ENCODE assay signal across 24 cellular contexts in the genomic region with DNA sequence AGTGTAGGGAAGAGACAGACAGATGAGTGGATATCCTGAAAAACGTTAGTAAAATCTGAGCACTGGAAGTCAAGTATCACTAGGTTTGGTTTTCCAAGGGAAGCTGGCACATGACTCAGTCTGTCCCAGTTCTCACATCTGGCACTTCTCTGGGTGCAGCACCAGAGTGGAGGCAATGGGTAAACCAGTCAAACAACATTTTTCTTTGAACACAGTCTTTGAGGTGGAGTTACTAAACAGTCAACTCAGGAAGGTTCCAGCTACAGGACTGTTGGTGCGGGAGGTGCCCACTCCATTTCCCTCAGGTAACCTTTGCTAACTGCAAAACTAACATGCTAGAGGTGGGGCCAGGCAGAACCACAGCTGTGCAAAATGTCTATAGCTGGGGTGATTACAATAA.
DNase-seq lines count a peak whose midpoint lies in the region; ATAC-seq, FAIRE-seq and TF ChIP-seq lines count a peak whose summit lies in the region.
"Had no signal": no experiment of that assay in that cellular context is flagged by ENCODE, and none has a peak within 500 bp of the region (broad histone marks: within the 10 kb centered on the region; RNA-seq: fewer than 3 reads in every experiment).

No MANE protein-coding gene starts in this region.

- no peaks in the 10 kb centered on the region for H3K79me2 ChIP-seq in astrocyte (ENCODE audit: insufficient read depth, low read length)

- H3K4me3 Mint-ChIP-seq in astrocyte (ENCODE audit: unreplicated experiment), result no peak overlapping the region
- H3K4me3 Mint-ChIP-seq: activated T-cell treated with anti-CD3 and anti-CD28 coated beads, Interleukin-2, amount 50 U/mL, for 72 hours; CD4-positive, alpha-beta T cell had no signal

- peaks cover 3% of the 10 kb centered on the region for H3K9me3 Mint-ChIP-seq in astrocyte (ENCODE audit: unreplicated experiment)
- H3K9me3 Mint-ChIP-seq: activated naive CD4-positive, alpha-beta T cell treated with anti-CD3 and anti-CD28 coated beads, Interleukin-2, amount 50 U/mL, for 72 hours; CD4-positive, alpha-beta T cell had no signal

- ATAC-seq in GM21360 (IDR thresholded peaks at IDR 0.05; ENCODE audit: unreplicated experiment), result no peak
- ATAC-seq: activated naive CD4-positive, alpha-beta T cell treated with anti-CD3 and anti-CD28 coated beads, Interleukin-2, amount 50 U/mL, for 72 hours; activated T-cell treated with anti-CD3 and anti-CD28 coated beads, Interleukin-2, amount 50 U/mL, for 72 hours; K562 had no signal

- H3K27me3 ChIP-seq in astrocyte (ENCODE audit: insufficient read depth, low read length) (no peaks in the 10 kb centered on the region), small intestine (ENCODE audit: control insufficient read depth in 2 of 2, insufficient read depth in 2 of 2, low read length in 2 of 2) (no peaks in the 10 kb centered on the region)
- H3K27me3 ChIP-seq: right atrium auricular region had no signal

- TF ChIP-seq CTCF in astrocyte (IDR thresholded peaks at IDR 0.05; ENCODE audit: insufficient read depth, low read depth, low read length), result no peak

- H3K36me3 ChIP-seq in astrocyte (ENCODE audit: insufficient read depth, low read length) (peaks cover 16% of the 10 kb centered on the region), small intestine (ENCODE audit: control insufficient read depth in 2 of 2, insufficient read depth in 2 of 2, low read length in 2 of 2) (no peaks in the 10 kb centered on the region)
- H3K36me3 ChIP-seq: right atrium auricular region had no signal

- H3K9me3 ChIP-seq in astrocyte (ENCODE audit: insufficient read depth, low read depth, low read length) (no peaks in the 10 kb centered on the region), small intestine (ENCODE audit: control insufficient read depth, low read depth) (no peaks in the 10 kb centered on the region)
- H3K9me3 ChIP-seq: right atrium auricular region had no signal

- TF ChIP-seq RAD21 in Ishikawa (IDR thresholded peaks at IDR 0.05; ENCODE audit: low read depth), result peak; percentile 26; the same call in 1 of the 2 replicates

- H3K27me3 Mint-ChIP-seq in astrocyte (ENCODE audit: low read depth, unreplicated experiment), result no peaks in the 10 kb centered on the region
- H3K27me3 Mint-ChIP-seq: CD4-positive, alpha-beta T cell had no signal

- H3K4me1 ChIP-seq in astrocyte (ENCODE audit: insufficient read depth, low read length) (no peaks in the 10 kb centered on the region), small intestine (ENCODE audit: control insufficient read depth in 2 of 2, insufficient read depth in 1 of 2, low read depth in 1 of 2, low read length in 1 of 2) (no peaks in the 10 kb centered on the region)
- H3K4me1 ChIP-seq: right atrium auricular region had no signal

- H3K4me2 ChIP-seq in astrocyte (ENCODE audit: low read length), result no peak overlapping the region

- peak overlapping the region; percentile 47 for H3K27ac Mint-ChIP-seq in astrocyte (ENCODE audit: unreplicated experiment)
- H3K27ac Mint-ChIP-seq: activated naive CD4-positive, alpha-beta T cell treated with anti-CD3 and anti-CD28 coated beads, Interleukin-2, amount 50 U/mL, for 72 hours; activated T-cell treated with anti-CD3 and anti-CD28 coated beads, Interleukin-2, amount 50 U/mL, for 72 hours; CD4-positive, alpha-beta T cell had no signal

- FAIRE-seq in astrocyte (lab: Jason Lieb, UNC) (no peak), small intestine (lab: Jason Lieb, UNC) (no peak)
- FAIRE-seq: colon, endometrium, GM12891, K562 had no signal

- H3K27ac ChIP-seq in astrocyte (ENCODE audit: low read depth, low read length) (no peak overlapping the region), small intestine (ENCODE audit: low read depth in 1 of 2, low read length in 1 of 2) (no peak overlapping the region)
- H3K27ac ChIP-seq: HL-60, right atrium auricular region had no signal

- no peak overlapping the region for H2AFZ ChIP-seq in astrocyte (ENCODE audit: low read depth, low read length)

- DNase-seq in astrocyte (ENCODE audit: low read depth), result no peak
- peak; percentile 66 for DNase-seq in islet precursor cell
- DNase-seq in small intestine, result peak; percentile 3
- DNase-seq in activated CD4-positive, alpha-beta T cell treated with anti-CD3 and anti-CD28 coated beads for 1 hour, result no peak
- DNase-seq in hepatic stellate cell (ENCODE audit: low spot score), result no peak
- DNase-seq in AML-193 (lab: John Stamatoyannopoulos, UW), result no peak
- DNase-seq: activated CD8-positive, alpha-beta memory T cell treated with anti-CD3 and anti-CD28 coated beads for 24 hours; activated T-cell treated with anti-CD3 and anti-CD28 coated beads, Interleukin-2, amount 50 U/mL, for 72 hours; CD4-positive, alpha-beta T cell; DMS153; foreskin melanocyte; NCI-H1092; NCI-H2081; NCI-H69; T-helper 2 cell had no signal

- H3K36me3 Mint-ChIP-seq in astrocyte (ENCODE audit: low read depth, unreplicated experiment), result peaks cover 28% of the 10 kb centered on the region
- H3K36me3 Mint-ChIP-seq: activated naive CD4-positive, alpha-beta T cell treated with anti-CD3 and anti-CD28 coated beads, Interleukin-2, amount 50 U/mL, for 72 hours had no signal

- TF ChIP-seq EP300 in Ishikawa (IDR thresholded peaks at IDR 0.05; ENCODE audit: borderline replicate concordance), result peak; percentile 69; the same call in 1 of the 2 replicates

- WGBS in small intestine, 3 donors, result 21 to 46% (median 21%) methylated on average over 2 of the region's 2 CpGs

- H3K9ac ChIP-seq in astrocyte (ENCODE audit: low read length), result no peak overlapping the region

- H3K4me3 ChIP-seq in astrocyte (ENCODE audit: insufficient read depth, low read depth, low read length) (no peak overlapping the region), small intestine (ENCODE audit: low read depth in 1 of 2, low read length in 2 of 2) (no peak overlapping the region)
- H3K4me3 ChIP-seq: K562, right atrium auricular region had no signal

- peaks cover 30% of the 10 kb centered on the region for H3K4me1 Mint-ChIP-seq in astrocyte (ENCODE audit: low read depth, unreplicated experiment)

- H4K20me1 ChIP-seq in astrocyte (ENCODE audit: insufficient read depth, low read length), result no peaks in the 10 kb centered on the region

TF ChIP-seq in Ishikawa, 13 proteins besides CTCF, POLR2A, EP300 and RAD21:
- no peak for TF ChIP-seq TAF1 (IDR thresholded peaks at IDR 0.05; ENCODE audit: low read depth)
- TF ChIP-seq EGR1 (IDR thresholded peaks at IDR 0.05), result no peak
- TF ChIP-seq, protein P1, sequence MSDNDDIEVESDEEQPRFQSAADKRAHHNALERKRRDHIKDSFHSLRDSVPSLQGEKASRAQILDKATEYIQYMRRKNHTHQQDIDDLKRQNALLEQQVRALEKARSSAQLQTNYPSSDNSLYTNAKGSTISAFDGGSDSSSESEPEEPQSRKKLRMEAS (IDR thresholded peaks at IDR 0.05), result peak; percentile 74
- TF ChIP-seq ZBTB7A (IDR thresholded peaks at IDR 0.05; ENCODE audit: low read depth), result no peak
- peak; percentile 72 for TF ChIP-seq TEAD4 (IDR thresholded peaks at IDR 0.05)
- no peak for TF ChIP-seq YY1 (IDR thresholded peaks at IDR 0.05; ENCODE audit: low read depth)
- 0 out of 2 replicates have a peak, but pooled peaks have one; percentile 61 for TF ChIP-seq NFIC (IDR thresholded peaks at IDR 0.05)
- TF ChIP-seq FOXM1 (IDR thresholded peaks at IDR 0.05; ENCODE audit: borderline replicate concordance, low read depth), result peak; percentile 67; the same call in 1 of the 2 replicates
- no peak for TF ChIP-seq CREB1 (IDR thresholded peaks at IDR 0.05; ENCODE audit: low read depth)
- peak; percentile 84 for TF ChIP-seq TCF12 (IDR thresholded peaks at IDR 0.05; ENCODE audit: low read depth)
- TF ChIP-seq, protein P2, sequence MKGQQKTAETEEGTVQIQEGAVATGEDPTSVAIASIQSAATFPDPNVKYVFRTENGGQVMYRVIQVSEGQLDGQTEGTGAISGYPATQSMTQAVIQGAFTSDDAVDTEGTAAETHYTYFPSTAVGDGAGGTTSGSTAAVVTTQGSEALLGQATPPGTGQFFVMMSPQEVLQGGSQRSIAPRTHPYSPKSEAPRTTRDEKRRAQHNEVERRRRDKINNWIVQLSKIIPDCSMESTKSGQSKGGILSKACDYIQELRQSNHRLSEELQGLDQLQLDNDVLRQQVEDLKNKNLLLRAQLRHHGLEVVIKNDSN (IDR thresholded peaks at IDR 0.05), result peak; percentile 67
- TF ChIP-seq CEBPB (IDR thresholded peaks at IDR 0.05), result peak; percentile 31; the same call in 1 of the 2 replicates
- TF ChIP-seq, protein P3, sequence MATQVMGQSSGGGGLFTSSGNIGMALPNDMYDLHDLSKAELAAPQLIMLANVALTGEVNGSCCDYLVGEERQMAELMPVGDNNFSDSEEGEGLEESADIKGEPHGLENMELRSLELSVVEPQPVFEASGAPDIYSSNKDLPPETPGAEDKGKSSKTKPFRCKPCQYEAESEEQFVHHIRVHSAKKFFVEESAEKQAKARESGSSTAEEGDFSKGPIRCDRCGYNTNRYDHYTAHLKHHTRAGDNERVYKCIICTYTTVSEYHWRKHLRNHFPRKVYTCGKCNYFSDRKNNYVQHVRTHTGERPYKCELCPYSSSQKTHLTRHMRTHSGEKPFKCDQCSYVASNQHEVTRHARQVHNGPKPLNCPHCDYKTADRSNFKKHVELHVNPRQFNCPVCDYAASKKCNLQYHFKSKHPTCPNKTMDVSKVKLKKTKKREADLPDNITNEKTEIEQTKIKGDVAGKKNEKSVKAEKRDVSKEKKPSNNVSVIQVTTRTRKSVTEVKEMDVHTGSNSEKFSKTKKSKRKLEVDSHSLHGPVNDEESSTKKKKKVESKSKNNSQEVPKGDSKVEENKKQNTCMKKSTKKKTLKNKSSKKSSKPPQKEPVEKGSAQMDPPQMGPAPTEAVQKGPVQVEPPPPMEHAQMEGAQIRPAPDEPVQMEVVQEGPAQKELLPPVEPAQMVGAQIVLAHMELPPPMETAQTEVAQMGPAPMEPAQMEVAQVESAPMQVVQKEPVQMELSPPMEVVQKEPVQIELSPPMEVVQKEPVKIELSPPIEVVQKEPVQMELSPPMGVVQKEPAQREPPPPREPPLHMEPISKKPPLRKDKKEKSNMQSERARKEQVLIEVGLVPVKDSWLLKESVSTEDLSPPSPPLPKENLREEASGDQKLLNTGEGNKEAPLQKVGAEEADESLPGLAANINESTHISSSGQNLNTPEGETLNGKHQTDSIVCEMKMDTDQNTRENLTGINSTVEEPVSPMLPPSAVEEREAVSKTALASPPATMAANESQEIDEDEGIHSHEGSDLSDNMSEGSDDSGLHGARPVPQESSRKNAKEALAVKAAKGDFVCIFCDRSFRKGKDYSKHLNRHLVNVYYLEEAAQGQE (IDR thresholded peaks at IDR 0.05; ENCODE audit: low read depth), result no peak

Comparison
In these comparisons a context has a peak if more than half of its experiments do, and no peak if none do; other contexts are left out.
1. DNase-seq: peak in islet precursor cell (single experiment) and small intestine (single experiment); none in astrocyte (single experiment), activated CD4-positive, alpha-beta T cell treated with anti-CD3 and anti-CD28 coated beads for 1 hour (single experiment), hepatic stellate cell (single experiment) and AML-193 (0 of 2).